8 cellular contexts compared by ENCODE assay signal in the genomic region with DNA sequence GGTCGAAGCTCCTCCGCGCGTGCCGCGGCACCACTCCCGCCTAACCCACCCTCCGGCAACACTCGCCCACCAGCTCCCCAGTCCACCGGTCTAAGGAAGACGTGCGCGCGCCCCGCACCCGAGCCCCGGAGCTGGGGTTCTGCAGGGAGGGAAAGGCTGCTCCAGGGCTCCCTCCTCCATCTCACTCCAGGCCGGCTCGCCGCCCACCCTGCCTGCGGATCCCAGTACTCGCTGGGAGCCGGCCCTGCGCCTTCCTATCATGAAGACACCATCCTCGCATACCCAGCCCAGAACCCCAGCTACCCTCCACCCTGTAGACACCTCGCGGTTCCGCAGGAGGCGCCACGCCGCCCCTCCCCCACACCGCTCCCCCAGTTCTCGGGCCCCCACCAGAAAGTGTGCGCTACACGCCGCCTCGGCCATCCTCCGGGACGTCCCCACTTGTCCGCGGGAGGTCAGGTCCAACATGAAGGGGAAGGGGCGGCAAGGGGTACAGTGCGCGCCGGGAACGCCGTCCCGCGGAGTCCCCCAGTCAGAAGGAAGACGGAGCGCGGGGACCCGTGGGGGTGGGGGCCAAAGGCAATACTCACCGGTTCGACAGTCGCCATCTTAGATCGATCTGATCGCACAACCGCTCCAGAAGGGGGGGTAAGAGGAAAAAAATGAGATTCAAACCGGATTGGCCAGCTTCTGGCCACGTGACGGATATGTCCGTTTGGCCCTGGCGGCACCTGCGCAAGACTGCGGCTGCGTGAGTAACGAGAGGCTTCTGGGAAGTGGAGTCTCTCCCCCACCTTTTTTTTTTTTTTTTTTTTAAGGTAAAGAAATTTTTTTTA. TPM values are rescaled to one million over a fixed set of nuclear protein-coding genes. Genes with fewer than 3 reads are reported as not detected.
DNase-seq lines count a peak whose midpoint lies in the region; ATAC-seq and TF ChIP-seq lines count a peak whose summit lies in the region.

A gene with protein sequence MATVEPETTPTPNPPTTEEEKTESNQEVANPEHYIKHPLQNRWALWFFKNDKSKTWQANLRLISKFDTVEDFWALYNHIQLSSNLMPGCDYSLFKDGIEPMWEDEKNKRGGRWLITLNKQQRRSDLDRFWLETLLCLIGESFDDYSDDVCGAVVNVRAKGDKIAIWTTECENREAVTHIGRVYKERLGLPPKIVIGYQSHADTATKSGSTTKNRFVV (minus strand): TSS at position 629 of the 836 bp plus-strand sequence. CDS start 21 bp downstream, at position 608.

- intact Hi-C loops in CD14-positive monocyte (cut with micrococcal nuclease) (loop anchor here (5.0 to 10.0 kb wide), 2 partner anchors 66 to 69 kb away; a partner anchor contains a TSS), left lung (cut with DNase I) (no loop called here)

- ATAC-seq in GM19372 (IDR thresholded peaks at IDR 0.05; ENCODE audit: low read depth, unreplicated experiment) (peak; percentile 66), HG03558 (IDR thresholded peaks at IDR 0.05; ENCODE audit: extremely low read depth, unreplicated experiment) (peak; percentile 44), left lung (peak; percentile 89)

- no peaks in the 10 kb centered on the region for H3K36me3 ChIP-seq in left lung

- peak; percentile 16 for TF ChIP-seq CTCF in CD14-positive monocyte (IDR thresholded peaks at IDR 0.05)
- TF ChIP-seq CTCF in left lung (IDR thresholded peaks at IDR 0.05), result peak in 1 of 2 donors; percentile 16

- H3K9me3 Mint-ChIP-seq in CD14-positive monocyte, result peaks cover 0 to 2% (median 0%) of the 10 kb centered on the region in 7 donors

- H3K27ac ChIP-seq in left lung, result peak within 1 kb of the TSS; percentile 98

- peak within 1 kb of the TSS; percentile 99 to 100 (median 99) for H3K27ac Mint-ChIP-seq in CD14-positive monocyte

- H3K9me3 ChIP-seq in left lung, result no peaks in the 10 kb centered on the region

- H3K27me3 ChIP-seq in left lung, result no peaks in the 10 kb centered on the region

- H3K4me3 ChIP-seq in left lung, result peak within 1 kb of the TSS; percentile 85 to 96

- peaks cover 44% of the 10 kb centered on the region for H3K4me1 Mint-ChIP-seq in CD14-positive monocyte

- peak within 1 kb of the TSS; percentile 94 to 100 for H3K4me3 Mint-ChIP-seq in CD14-positive monocyte

- H3K4me1 ChIP-seq in left lung, result peaks cover 6 to 53% of the 10 kb centered on the region in 2 donors

- H3K27me3 Mint-ChIP-seq in CD14-positive monocyte (ENCODE audit: low read depth in 3 of 3), result peaks cover 0 to 2% (median 0%) of the 10 kb centered on the region in 3 donors

- H3K36me3 Mint-ChIP-seq in CD14-positive monocyte, result peaks cover 9 to 10% of the 10 kb centered on the region in 2 donors

- peak; percentile 99 for DNase-seq in CD14-positive monocyte (ENCODE audit: low spot score)
- peak; percentile 84 for DNase-seq in NCI-H748 treated with DMSO at 0.1 percent for 48 hours (lab: John Stamatoyannopoulos, UW)
- peak; percentile 82 to 96 for DNase-seq in activated CD4-positive, alpha-beta T cell treated with anti-CD3 and anti-CD28 coated beads, Interleukin-2, amount 50 U/mL, for 24 hours (ENCODE audit: low read depth in 1 of 2, low spot score in 1 of 2)
- peak; percentile 99 for DNase-seq in dermis blood vessel endothelial cell
- peak; percentile 96 to 99 for DNase-seq in left lung
- DNase-seq in stimulated activated CD4-positive, alpha-beta T cell treated with anti-CD3 and anti-CD28 coated beads, Interleukin-2, amount 100 ng/mL, for 48 hours, result peak; percentile 85 to 89

RNA-seq across cellular contexts. Expression of the gene that starts here (rescaled TPM):
- 10 to 100 TPM; 48.6 to 50.8 TPM for polyA plus RNA-seq in CD14-positive monocyte
- total RNA-seq in dermis blood vessel endothelial cell, result 236 and 274 TPM in 2 replicates
- 10 to 100 TPM; 78.8 to 78.9 TPM for total RNA-seq in left lung

Comparison
In these comparisons a context has a peak if more than half of its experiments do, and no peak if none do; other contexts are left out.
1. Peak in every context shown above with its lines: DNase-seq, ATAC-seq, H3K4me3 ChIP-seq and H3K27ac ChIP-seq.
2. intact Hi-C loops: an anchor here in CD14-positive monocyte (5.0 to 10.0 kb wide); none called in left lung.